Comparison of ENCODE assay signal across 17 cellular contexts in the genomic region with DNA sequence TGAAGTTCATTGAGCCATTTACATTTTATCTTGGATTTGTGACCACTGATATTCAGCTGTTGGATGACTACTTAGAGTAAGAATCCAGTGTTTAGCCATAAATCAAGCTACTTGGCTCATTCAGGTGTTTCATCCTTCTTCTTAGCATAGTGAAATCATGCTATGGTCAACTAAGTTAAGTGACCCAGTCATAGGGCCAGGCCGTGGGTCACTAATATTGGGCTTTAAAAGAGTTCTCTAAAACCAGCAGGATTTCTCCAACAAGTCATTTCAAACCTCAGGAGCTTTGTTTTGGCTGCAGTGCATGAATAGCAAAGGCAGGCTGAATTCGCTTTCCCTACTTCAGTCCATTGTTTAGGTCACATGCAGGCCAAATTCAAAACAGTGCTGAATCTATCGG.
DNase-seq lines count a peak whose midpoint lies in the region; ATAC-seq and TF ChIP-seq lines count a peak whose summit lies in the region.
"Had no signal": no experiment of that assay in that cellular context is flagged by ENCODE, and none has a peak within 500 bp of the region (broad histone marks: within the 10 kb centered on the region; RNA-seq: fewer than 3 reads in every experiment).

No MANE protein-coding gene starts in this region.

- H3K9me3 Mint-ChIP-seq in neural progenitor cell: no peaks in the 10 kb centered on the region
- H3K9me3 Mint-ChIP-seq: immature natural killer cell; mesothelial cell of epicardium; stimulated activated naive CD8-positive, alpha-beta T cell treated with anti-CD3 and anti-CD28 coated beads, Interleukin-15, amount 100 ng/mL, for 72 hours had no signal

- no peak for ATAC-seq in HG03521 (IDR thresholded peaks at IDR 0.05; ENCODE audit: unreplicated experiment)

- H3K4me3 Mint-ChIP-seq in neural progenitor cell: no peak overlapping the region
- H3K4me3 Mint-ChIP-seq: immature natural killer cell; mesothelial cell of epicardium; stimulated activated naive CD8-positive, alpha-beta T cell treated with anti-CD3 and anti-CD28 coated beads, Interleukin-15, amount 100 ng/mL, for 72 hours had no signal

- no peaks in the 10 kb centered on the region for H3K36me3 ChIP-seq in BLaER1 treated with 17β-estradiol and CSF1 and Interleukin-3, amounts not matched to agents 10 nM and 100 nM
- H3K36me3 ChIP-seq in neural progenitor cell (no peaks in the 10 kb centered on the region), left ventricle myocardium inferior (no peaks in the 10 kb centered on the region)

- no peak overlapping the region for H2AFZ ChIP-seq in neural progenitor cell (replicated peaks)

- H3K27me3 ChIP-seq in BLaER1 treated with 17β-estradiol and CSF1 and Interleukin-3, amounts not matched to agents 10 nM and 100 nM: no peaks in the 10 kb centered on the region
- H3K27me3 ChIP-seq in neural progenitor cell (peaks cover 90% of the 10 kb centered on the region), left ventricle myocardium inferior (ENCODE audit: low read depth) (no peaks in the 10 kb centered on the region)

- H3F3A ChIP-seq in neural progenitor cell (ENCODE audit: low read depth): peaks cover 4% of the 10 kb centered on the region

- 0 out of 22 replicates have a peak overlapping the region, but pooled peaks of 1 of the 11 experiments have one; percentile 3 for H3K9ac ChIP-seq in BLaER1 treated with 17β-estradiol and CSF1 and Interleukin-3, amounts not matched to agents 10 nM and 100 nM
- no peak overlapping the region for H3K9ac ChIP-seq in neural progenitor cell

- DNase-seq in NCI-H226: peak; percentile 15
- DNase-seq in fibroblast of mammary gland (ENCODE audit: low read depth): peak; percentile 41
- peak; percentile 24 for DNase-seq in neural progenitor cell (ENCODE audit: low spot score)
- DNase-seq in midbrain (lab: John Stamatoyannopoulos, UW): no peak
- no peak for DNase-seq in nucleus accumbens (lab: John Stamatoyannopoulos, UW)
- no peak for DNase-seq in left ventricle myocardium inferior
- DNase-seq: activated CD8-positive, alpha-beta memory T cell treated with anti-CD3 and anti-CD28 coated beads, Interleukin-2, amount 50 U/mL, for 48 hours; activated naive CD4-positive, alpha-beta T cell; immature natural killer cell; NCI-H2029; NCI-H526; stimulated activated naive CD8-positive, alpha-beta T cell treated with anti-CD3 and anti-CD28 coated beads, Interleukin-15, amount 100 ng/mL, for 72 hours; T1000 had no signal

- intact Hi-C loops in left ventricle myocardium inferior (cut with micrococcal nuclease): no loop called here

- H3K27ac Mint-ChIP-seq in neural progenitor cell: no peak overlapping the region
- H3K27ac Mint-ChIP-seq: immature natural killer cell; mesothelial cell of epicardium; stimulated activated naive CD8-positive, alpha-beta T cell treated with anti-CD3 and anti-CD28 coated beads, Interleukin-15, amount 100 ng/mL, for 72 hours had no signal

- H4K20me1 ChIP-seq in BLaER1 treated with 17β-estradiol and CSF1 and Interleukin-3, amounts not matched to agents 10 nM and 100 nM: peaks cover 0 to 5% (median 0%) of the 10 kb centered on the region in 11 experiments; a peak in 1 of 22 replicates
- H4K20me1 ChIP-seq in neural progenitor cell (ENCODE audit: low read depth): peaks cover 20% of the 10 kb centered on the region

- H3K27me3 Mint-ChIP-seq in neural progenitor cell (ENCODE audit: insufficient read depth, low read depth): peaks cover 2% of the 10 kb centered on the region
- H3K27me3 Mint-ChIP-seq: stimulated activated naive CD8-positive, alpha-beta T cell treated with anti-CD3 and anti-CD28 coated beads, Interleukin-15, amount 100 ng/mL, for 72 hours had no signal

- H3K4me1 ChIP-seq in BLaER1 treated with 17β-estradiol and CSF1 and Interleukin-3, amounts not matched to agents 10 nM and 100 nM: peaks cover 51 to 99% (median 66%) of the 10 kb centered on the region in 10 experiments
- H3K4me1 ChIP-seq in neural progenitor cell: peaks cover 10% of the 10 kb centered on the region
- H3K4me1 ChIP-seq in left ventricle myocardium inferior: peaks cover 33% of the 10 kb centered on the region

- H3K4me1 Mint-ChIP-seq in neural progenitor cell: peaks cover 23% of the 10 kb centered on the region

- no peaks in the 10 kb centered on the region for H3K79me2 ChIP-seq in neural progenitor cell (ENCODE audit: low read depth)

- H3K36me3 Mint-ChIP-seq in neural progenitor cell: peaks cover under 1% of the 10 kb centered on the region
- H3K36me3 Mint-ChIP-seq: immature natural killer cell, mesothelial cell of epicardium had no signal

- H3K9me3 ChIP-seq in BLaER1 treated with 17β-estradiol and CSF1 and Interleukin-3, amounts not matched to agents 10 nM and 100 nM (replicated peaks in 1 of 11): no peaks in the 10 kb centered on the region
- H3K9me3 ChIP-seq in neural progenitor cell (ENCODE audit: low read depth) (no peaks in the 10 kb centered on the region), left ventricle myocardium inferior (replicated peaks) (no peaks in the 10 kb centered on the region)

- peak overlapping the region in 9 of 11 experiments; percentile 1 to 92 (median 79); a peak in 13 of 22 replicates for H3K27ac ChIP-seq in BLaER1 treated with 17β-estradiol and CSF1 and Interleukin-3, amounts not matched to agents 10 nM and 100 nM
- H3K27ac ChIP-seq in neural progenitor cell (no peak overlapping the region), left ventricle myocardium inferior (replicated peaks) (no peak overlapping the region)
- H3K27ac ChIP-seq: SK-N-MC had no signal

- TF ChIP-seq CTCF in fibroblast of mammary gland (conservative IDR thresholded peaks at IDR 0.05; ENCODE audit: control insufficient read depth, insufficient read depth, low read depth, low read length) (no peak), neural progenitor cell (IDR thresholded peaks at IDR 0.05) (no peak), left ventricle myocardium inferior (IDR thresholded peaks at IDR 0.05; ENCODE audit: borderline replicate concordance) (no peak)

- H3K4me2 ChIP-seq in BLaER1 treated with 17β-estradiol and CSF1 and Interleukin-3, amounts not matched to agents 10 nM and 100 nM: peak overlapping the region; percentile 17 to 96 (median 85)
- no peak overlapping the region for H3K4me2 ChIP-seq in neural progenitor cell

- H3K4me3 ChIP-seq in BLaER1 treated with 17β-estradiol and CSF1 and Interleukin-3, amounts not matched to agents 10 nM and 100 nM: no peak overlapping the region
- H3K4me3 ChIP-seq in fibroblast of mammary gland (ENCODE audit: control insufficient read depth, low read depth, low read length) (no peak overlapping the region), neural progenitor cell (no peak overlapping the region), left ventricle myocardium inferior (no peak overlapping the region)
- H3K4me3 ChIP-seq: SK-N-MC had no signal

Comparison
In these comparisons a context has a peak if more than half of its experiments do, and no peak if none do; other contexts are left out.
1. H3K27ac ChIP-seq: peak in BLaER1 treated with 17β-estradiol and CSF1 and Interleukin-3, amounts not matched to agents 10 nM and 100 nM (9 of 11); none in neural progenitor cell (single experiment) and left ventricle myocardium inferior (single experiment).
2. DNase-seq: peak in NCI-H226 (single experiment), fibroblast of mammary gland (single experiment) and neural progenitor cell (single experiment); none in midbrain (single experiment), nucleus accumbens (0 of 56) and left ventricle myocardium inferior (single experiment).